1 cellular context compared by ENCODE assay signal in genomic region chr15:81323944-81324881, GRCh38.
A peak's percentile ranks its signal among the peaks of the same experiment; 100 is the strongest.
TF ChIP-seq lines count a peak whose summit lies in the region.

TSS of gene STARD5 (minus strand) at chr15:81324141. CDS start at chr15:81324099, 42 bp downstream.

TF ChIP-seq in HepG2, 621 proteins besides CTCF, POLR2A, EP300 and RAD21 (continued from another document and continues in another):
- TF ChIP-seq DMTF1 (CRISPR knock-in tag; IDR thresholded peaks at IDR 0.05) (no peak), ZBTB2 (CRISPR knock-in tag; IDR thresholded peaks at IDR 0.05; ENCODE audit: low read depth) (0 out of 2 replicates have a peak, but pooled peaks have one; percentile 25), FOSL1 (CRISPR knock-in tag; IDR thresholded peaks at IDR 0.05; ENCODE audit: borderline replicate concordance) (no peak), POGK (CRISPR knock-in tag; conservative IDR thresholded peaks at IDR 0.05) (0 out of 2 replicates have a peak, but pooled peaks have one; percentile 24), AFF4 (CRISPR knock-in tag; IDR thresholded peaks at IDR 0.05) (no peak), ZNF33B (CRISPR knock-in tag; IDR thresholded peaks at IDR 0.05) (no peak), DMAP1 (CRISPR knock-in tag; IDR thresholded peaks at IDR 0.05) (peak; percentile 35; the same call in 1 of the 2 replicates), ZNF616 (CRISPR knock-in tag; IDR thresholded peaks at IDR 0.05; ENCODE audit: low read depth) (0 out of 2 replicates have a peak, but pooled peaks have one; percentile 33), ZHX1 (CRISPR knock-in tag; IDR thresholded peaks at IDR 0.05; ENCODE audit: low read depth) (0 out of 2 replicates have a peak, but pooled peaks have one; percentile 64), ZNF160 (CRISPR knock-in tag; IDR thresholded peaks at IDR 0.05) (no peak), MTF2 (CRISPR knock-in tag; IDR thresholded peaks at IDR 0.05; ENCODE audit: borderline replicate concordance) (no peak), HNF1A (IDR thresholded peaks at IDR 0.05; ENCODE audit: low read depth) (no peak), HNF1A (CRISPR knock-in tag; IDR thresholded peaks at IDR 0.05; ENCODE audit: borderline replicate concordance) (0 out of 2 replicates have a peak, but pooled peaks have one; percentile 31), ZNF451 (CRISPR knock-in tag; IDR thresholded peaks at IDR 0.05) (no peak; the same call in 1 of the 2 replicates), THAP8 (CRISPR knock-in tag; IDR thresholded peaks at IDR 0.05; ENCODE audit: borderline replicate concordance) (no peak), DRAP1 (CRISPR knock-in tag; IDR thresholded peaks at IDR 0.05) (peak; percentile 91), ZNF580 (CRISPR knock-in tag; IDR thresholded peaks at IDR 0.05; ENCODE audit: borderline replicate concordance, low read depth) (peak; percentile 78; the same call in 1 of the 2 replicates), AKAP8 (CRISPR knock-in tag; IDR thresholded peaks at IDR 0.05) (no peak), ZSCAN22 (CRISPR knock-in tag; IDR thresholded peaks at IDR 0.05) (no peak), ZNF577 (CRISPR knock-in tag; IDR thresholded peaks at IDR 0.05; ENCODE audit: borderline replicate concordance, low read depth) (no peak), YEATS4 (CRISPR knock-in tag; IDR thresholded peaks at IDR 0.05; ENCODE audit: borderline replicate concordance) (peak; percentile 28; the same call in 1 of the 2 replicates), FOXC1 (CRISPR knock-in tag; IDR thresholded peaks at IDR 0.05; ENCODE audit: borderline replicate concordance) (peak; percentile 35; the same call in 1 of the 2 replicates), HIVEP1 (CRISPR knock-in tag; IDR thresholded peaks at IDR 0.05) (0 out of 2 replicates have a peak, but pooled peaks have one; percentile 61), PRDM10 (CRISPR knock-in tag; IDR thresholded peaks at IDR 0.05; ENCODE audit: low read depth) (no peak), ATF2 (CRISPR knock-in tag; IDR thresholded peaks at IDR 0.05) (no peak), ZNF331 (CRISPR knock-in tag; IDR thresholded peaks at IDR 0.05) (no peak)
